23 cellular contexts compared by ENCODE assay signal in the genomic region with DNA sequence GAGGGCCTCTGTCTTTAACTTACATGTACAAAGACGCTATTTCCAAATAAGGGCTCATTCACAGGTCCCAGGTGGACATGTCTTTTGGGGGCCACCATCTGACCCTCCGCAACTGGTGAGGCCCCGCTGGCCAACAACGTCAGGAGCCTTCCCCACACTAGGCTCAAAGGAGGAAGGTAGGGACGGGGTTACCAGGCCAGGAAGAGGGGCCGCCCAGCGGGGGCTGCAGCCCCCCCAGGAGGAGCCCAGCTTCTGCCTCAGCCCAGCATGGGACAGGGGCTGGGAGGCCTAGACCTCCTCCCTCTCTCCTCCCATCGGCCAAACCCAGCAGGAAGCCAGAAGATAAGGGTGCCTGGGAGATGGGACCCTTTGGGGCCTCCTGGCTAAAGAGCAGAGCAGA.
DNase-seq lines count a peak whose midpoint lies in the region; ATAC-seq and TF ChIP-seq lines count a peak whose summit lies in the region.
"Had no signal": no experiment of that assay in that cellular context is flagged by ENCODE, and none has a peak within 500 bp of the region (broad histone marks: within the 10 kb centered on the region; RNA-seq: fewer than 3 reads in every experiment).

No MANE protein-coding gene starts in this region.

- H3K36me3 Mint-ChIP-seq in glutamatergic neuron (ENCODE audit: unreplicated experiment) (no peaks in the 10 kb centered on the region), neural progenitor cell (no peaks in the 10 kb centered on the region)
- H3K36me3 Mint-ChIP-seq: CD4-positive, CD25-positive, alpha-beta regulatory T cell; CD8-positive, alpha-beta T cell had no signal

- H3K4me1 Mint-ChIP-seq in glutamatergic neuron (ENCODE audit: low read depth, unreplicated experiment) (no peaks in the 10 kb centered on the region), neural progenitor cell (peaks cover 2% of the 10 kb centered on the region)
- H3K4me1 Mint-ChIP-seq: B cell; CD4-positive, CD25-positive, alpha-beta regulatory T cell; GM23338; H9 had no signal

- no peak for ATAC-seq in Right ventricle myocardium inferior
- no peak for ATAC-seq in Right ventricle myocardium superior (ENCODE audit: poor library complexity)
- ATAC-seq: CD8-positive, alpha-beta T cell; GM12878; GM23338; HCT116 had no signal

- H3K4me2 ChIP-seq in neural progenitor cell: no peak overlapping the region
- H3K4me2 ChIP-seq: BLaER1, GM23338 had no signal

- DNase-seq in Right ventricle myocardium inferior (ENCODE audit: missing footprints) (peak; percentile 40), Right ventricle myocardium superior (no peak), glutamatergic neuron (peak; percentile 3), neural progenitor cell (ENCODE audit: low spot score) (no peak), spleen (peak; percentile 41), OCI-M1 (lab: John Stamatoyannopoulos, UW) (no peak), EL (no peak), SIG-M5 treated with dmso at 0.1 percent for 504 hours (lab: John Stamatoyannopoulos, UW; ENCODE audit: unreplicated experiment) (no peak)
- DNase-seq: Caco-2; CD4-positive, CD25-positive, alpha-beta regulatory T cell; CD8-positive, alpha-beta T cell; DMS153; DND-41; GDM1; H9; HFFc6 had no signal

- H3K9me3 ChIP-seq in neural progenitor cell (ENCODE audit: low read depth) (no peaks in the 10 kb centered on the region), spleen (no peaks in the 10 kb centered on the region)

- TF ChIP-seq CTCF in glutamatergic neuron (IDR thresholded peaks at IDR 0.05; ENCODE audit: partially characterized antibody, unreplicated experiment) (no peak), neural progenitor cell (IDR thresholded peaks at IDR 0.05) (no peak), spleen (IDR thresholded peaks at IDR 0.05 in 8 of 11, conservative IDR thresholded peaks at IDR 0.05 in 3 of 11) (no peak)

- no peak for TF ChIP-seq POLR2A in spleen (IDR thresholded peaks at IDR 0.05)

- 79 to 93% (median 86%) methylated on average over 4 to 8 of the region's 8 CpGs for WGBS in spleen, 5 donors

- H3K9me3 Mint-ChIP-seq in glutamatergic neuron (ENCODE audit: unreplicated experiment) (peaks cover 3% of the 10 kb centered on the region), neural progenitor cell (no peaks in the 10 kb centered on the region)
- H3K9me3 Mint-ChIP-seq: CD8-positive, alpha-beta T cell; GM23338; H9 had no signal

- H3K4me1 ChIP-seq in neural progenitor cell (no peaks in the 10 kb centered on the region), spleen (no peaks in the 10 kb centered on the region)
- H3K4me1 ChIP-seq: BLaER1, Caco-2 had no signal

- no peaks in the 10 kb centered on the region for H4K20me1 ChIP-seq in neural progenitor cell (ENCODE audit: low read depth)
- H4K20me1 ChIP-seq: BLaER1 had no signal

- no peak overlapping the region for H3K27ac Mint-ChIP-seq in glutamatergic neuron (ENCODE audit: unreplicated experiment)
- H3K27ac Mint-ChIP-seq in neural progenitor cell: peak overlapping the region; percentile 51
- H3K27ac Mint-ChIP-seq: B cell; CD4-positive, CD25-positive, alpha-beta regulatory T cell; CD8-positive, alpha-beta T cell; GM23338; HFFc6 had no signal

- H3K9ac ChIP-seq in neural progenitor cell: no peak overlapping the region
- H3K9ac ChIP-seq: BLaER1 had no signal

- H2AFZ ChIP-seq in neural progenitor cell (replicated peaks): no peak overlapping the region
- H2AFZ ChIP-seq: GM23338 had no signal

- H3K27me3 Mint-ChIP-seq in glutamatergic neuron (ENCODE audit: unreplicated experiment) (peaks cover 13% of the 10 kb centered on the region), neural progenitor cell (ENCODE audit: insufficient read depth, low read depth) (peaks cover 2% of the 10 kb centered on the region)
- H3K27me3 Mint-ChIP-seq: B cell; CD4-positive, CD25-positive, alpha-beta regulatory T cell had no signal

- no peaks in the 10 kb centered on the region for H3K27me3 ChIP-seq in neural progenitor cell
- peaks cover 0 to 24% (median 0%) of the 10 kb centered on the region in 7 donors for H3K27me3 ChIP-seq in spleen (replicated peaks in 1 of 7)
- H3K27me3 ChIP-seq: BLaER1 had no signal

- H3F3A ChIP-seq in neural progenitor cell (ENCODE audit: low read depth): peaks cover 6% of the 10 kb centered on the region

- H3K4me3 Mint-ChIP-seq in glutamatergic neuron (ENCODE audit: unreplicated experiment) (no peak overlapping the region), neural progenitor cell (no peak overlapping the region)
- H3K4me3 Mint-ChIP-seq: B cell; CD4-positive, CD25-positive, alpha-beta regulatory T cell; CD8-positive, alpha-beta T cell; GM23338; H9; HFFc6 had no signal

- no peaks in the 10 kb centered on the region for H3K79me2 ChIP-seq in neural progenitor cell (ENCODE audit: low read depth)

- no peak overlapping the region for H3K4me3 ChIP-seq in neural progenitor cell
- H3K4me3 ChIP-seq in spleen: no peak overlapping the region
- H3K4me3 ChIP-seq: BLaER1, GM12878, GM23338 had no signal

- intact Hi-C loops in Right ventricle myocardium inferior (cut with DNase I): no loop called here
- intact Hi-C loops in Right ventricle myocardium superior (cut with DNase I): no loop called here
- intact Hi-C loops in spleen (cut with DNase I; ENCODE audit: low total_unique reads): no loop called here

- H3K36me3 ChIP-seq in neural progenitor cell (no peaks in the 10 kb centered on the region), spleen (no peaks in the 10 kb centered on the region)
- H3K36me3 ChIP-seq: BLaER1 had no signal

- H3K27ac ChIP-seq in neural progenitor cell: no peak overlapping the region
- H3K27ac ChIP-seq in spleen: no peak overlapping the region
- H3K27ac ChIP-seq: 22Rv1, BLaER1, C4-2B had no signal

Comparison
In these comparisons a context has a peak if more than half of its experiments do, and no peak if none do; other contexts are left out.
1. DNase-seq: peak in Right ventricle myocardium inferior (single experiment), glutamatergic neuron (single experiment) and spleen (single experiment); none in Right ventricle myocardium superior (single experiment), neural progenitor cell (single experiment), OCI-M1 (single experiment), EL (single experiment) and SIG-M5 treated with dmso at 0.1 percent for 504 hours (single experiment).